Comparison of ENCODE assay signal across 15 cellular contexts in genomic region chr9:6439051-6439703, GRCh38. TPM values are rescaled to one million over a fixed set of nuclear protein-coding genes. Genes with fewer than 3 reads are reported as not detected.
A peak's percentile ranks its signal among the peaks of the same experiment; 100 is the strongest.
DNase-seq lines count a peak whose midpoint lies in the region; ATAC-seq and TF ChIP-seq lines count a peak whose summit lies in the region.
"Had no signal": no experiment of that assay in that cellular context is flagged by ENCODE, and none has a peak within 500 bp of the region (broad histone marks: within the 10 kb centered on the region; RNA-seq: fewer than 3 reads in every experiment).

No MANE protein-coding gene starts in this region.

- H3K27me3 ChIP-seq in gastroesophageal sphincter, result no peaks in the 10 kb centered on the region

- H3K36me3 ChIP-seq in gastroesophageal sphincter, result peaks cover 0 to 18% of the 10 kb centered on the region in 2 donors

- WGBS in gastroesophageal sphincter (ENCODE audit: low coverage in 1 of 2), 2 donors, result 64 to 80% methylated on average over 4 to 9 of the region's 9 CpGs

- peak overlapping the region; percentile 56 for H3K27ac Mint-ChIP-seq in activated CD8-positive, alpha-beta memory T cell treated with anti-CD3 and anti-CD28 coated beads, Interleukin-2, amount 10 ng/mL, durations not matched to agents 7 days and 5 days
- H3K27ac Mint-ChIP-seq in activated B cell treated with CpG ODN at 0.5 μM for 24 hours (peak overlapping the region; percentile 46), immature natural killer cell (peak overlapping the region; percentile 79 to 91 (median 88))
- H3K27ac Mint-ChIP-seq in stimulated activated naive B cell treated with anti-CD40 and anti-IgM and Interleukin-4, amounts not matched to agents 10 μg/mL and 1 μg/mL and 100 μg/mL, for 72 hours, result peak overlapping the region; percentile 31

- TF ChIP-seq POLR2A in gastroesophageal sphincter (IDR thresholded peaks at IDR 0.05), result no peak

- H3K27me3 Mint-ChIP-seq in activated CD8-positive, alpha-beta memory T cell treated with anti-CD3 and anti-CD28 coated beads, Interleukin-2, amount 10 ng/mL, durations not matched to agents 7 days and 5 days, result no peaks in the 10 kb centered on the region
- no peaks in the 10 kb centered on the region for H3K27me3 Mint-ChIP-seq in activated B cell treated with CpG ODN at 0.5 μM for 24 hours
- no peaks in the 10 kb centered on the region for H3K27me3 Mint-ChIP-seq in immature natural killer cell (ENCODE audit: low read depth in 3 of 3)
- no peaks in the 10 kb centered on the region for H3K27me3 Mint-ChIP-seq in stimulated activated naive B cell treated with anti-CD40 and anti-IgM and Interleukin-4, amounts not matched to agents 10 μg/mL and 1 μg/mL and 100 μg/mL, for 72 hours

- no peak for DNase-seq in activated CD8-positive, alpha-beta memory T cell treated with anti-CD3 and anti-CD28 coated beads, Interleukin-2, amount 10 ng/mL, durations not matched to agents 7 days and 5 days
- no peak for DNase-seq in activated CD8-positive, alpha-beta memory T cell treated with anti-CD3 and anti-CD28 coated beads, Interleukin-2, amount 50 U/mL, for 4 hours
- DNase-seq in activated B cell treated with CpG ODN at 0.5 μM for 24 hours (no peak), immature natural killer cell (peak; percentile 36 to 51 (median 49))
- DNase-seq in stimulated activated naive B cell treated with anti-CD40 and anti-IgM and Interleukin-4, amounts not matched to agents 10 μg/mL and 1 μg/mL and 100 μg/mL, for 72 hours, result no peak
- no peak for DNase-seq in stimulated activated CD8-positive, alpha-beta memory T cell treated with anti-CD3 and anti-CD28 coated beads, Interleukin-4, amount 100 ng/mL, for 48 hours
- DNase-seq: 8988T, C1 segment of cervical spinal cord, Calu3, Kasumi-1, NCI-H187 treated with DMSO at 0.1 percent for 48 hours, NCI-H446, NCI-H748 treated with DMSO at 0.1 percent for 48 hours had no signal

- POLR2A ChIA-PET in activated B cell treated with CpG ODN at 0.5 μM for 24 hours (lab: Charles Lee), result interaction anchor here (0.8 to 1.4 kb wide), 3 partner anchors 25 to 27 kb away, joined by 3 to 5 read pairs (median 4); partner anchors contain the start of gene UHRF2

- H3K36me3 Mint-ChIP-seq in activated CD8-positive, alpha-beta memory T cell treated with anti-CD3 and anti-CD28 coated beads, Interleukin-2, amount 10 ng/mL, durations not matched to agents 7 days and 5 days, result peaks cover 41% of the 10 kb centered on the region
- H3K36me3 Mint-ChIP-seq in activated B cell treated with CpG ODN at 0.5 μM for 24 hours (ENCODE audit: low read depth) (peaks cover 53% of the 10 kb centered on the region), immature natural killer cell (peaks cover 0 to 4% (median 0%) of the 10 kb centered on the region in 3 donors)
- H3K36me3 Mint-ChIP-seq in stimulated activated naive B cell treated with anti-CD40 and anti-IgM and Interleukin-4, amounts not matched to agents 10 μg/mL and 1 μg/mL and 100 μg/mL, for 72 hours, result peaks cover 15 to 30% of the 10 kb centered on the region in 2 donors

- H3K9me3 Mint-ChIP-seq in activated CD8-positive, alpha-beta memory T cell treated with anti-CD3 and anti-CD28 coated beads, Interleukin-2, amount 10 ng/mL, durations not matched to agents 7 days and 5 days (ENCODE audit: low read depth), result no peaks in the 10 kb centered on the region
- H3K9me3 Mint-ChIP-seq in activated B cell treated with CpG ODN at 0.5 μM for 24 hours, result no peaks in the 10 kb centered on the region
- H3K9me3 Mint-ChIP-seq in immature natural killer cell, result no peaks in the 10 kb centered on the region
- H3K9me3 Mint-ChIP-seq in stimulated activated naive B cell treated with anti-CD40 and anti-IgM and Interleukin-4, amounts not matched to agents 10 μg/mL and 1 μg/mL and 100 μg/mL, for 72 hours, result no peaks in the 10 kb centered on the region

- no peak overlapping the region for H3K27ac ChIP-seq in gastroesophageal sphincter

- H3K4me1 Mint-ChIP-seq in activated CD8-positive, alpha-beta memory T cell treated with anti-CD3 and anti-CD28 coated beads, Interleukin-2, amount 10 ng/mL, durations not matched to agents 7 days and 5 days, result peaks cover 37% of the 10 kb centered on the region
- peaks cover 70% of the 10 kb centered on the region for H3K4me1 Mint-ChIP-seq in activated B cell treated with CpG ODN at 0.5 μM for 24 hours
- peaks cover 57 to 77% of the 10 kb centered on the region in 2 donors for H3K4me1 Mint-ChIP-seq in immature natural killer cell
- H3K4me1 Mint-ChIP-seq in stimulated activated naive B cell treated with anti-CD40 and anti-IgM and Interleukin-4, amounts not matched to agents 10 μg/mL and 1 μg/mL and 100 μg/mL, for 72 hours, result peaks cover 19 to 62% of the 10 kb centered on the region in 2 donors

- no peak overlapping the region for H3K4me3 Mint-ChIP-seq in activated CD8-positive, alpha-beta memory T cell treated with anti-CD3 and anti-CD28 coated beads, Interleukin-2, amount 10 ng/mL, durations not matched to agents 7 days and 5 days
- H3K4me3 Mint-ChIP-seq in activated B cell treated with CpG ODN at 0.5 μM for 24 hours (no peak overlapping the region), immature natural killer cell (peak overlapping the region; percentile 63 to 87 (median 74))
- no peak overlapping the region for H3K4me3 Mint-ChIP-seq in stimulated activated naive B cell treated with anti-CD40 and anti-IgM and Interleukin-4, amounts not matched to agents 10 μg/mL and 1 μg/mL and 100 μg/mL, for 72 hours

- H3K4me1 ChIP-seq in gastroesophageal sphincter, result peaks cover 4 to 65% (median 22%) of the 10 kb centered on the region in 3 donors

- intact Hi-C loops in activated B cell treated with CpG ODN at 0.5 μM for 24 hours (cut with micrococcal nuclease), result no loop called here

- TF ChIP-seq CTCF in activated B cell treated with CpG ODN at 0.5 μM for 24 hours (IDR thresholded peaks at IDR 0.05) (no peak), gastroesophageal sphincter (IDR thresholded peaks at IDR 0.05) (no peak)

- H3K4me3 ChIP-seq in gastroesophageal sphincter, result no peak overlapping the region

- TF ChIP-seq EP300 in gastroesophageal sphincter (IDR thresholded peaks at IDR 0.05), result no peak

- no peaks in the 10 kb centered on the region for H3K9me3 ChIP-seq in gastroesophageal sphincter

- ATAC-seq in activated CD8-positive, alpha-beta memory T cell treated with anti-CD3 and anti-CD28 coated beads, Interleukin-2, amount 10 ng/mL, durations not matched to agents 7 days and 5 days, result peak; percentile 53
- ATAC-seq in activated B cell treated with CpG ODN at 0.5 μM for 24 hours (ENCODE audit: low read depth) (no peak), GM18870 (IDR thresholded peaks at IDR 0.05; ENCODE audit: unreplicated experiment) (no peak), gastroesophageal sphincter (no peak)
- no peak for ATAC-seq in stimulated activated naive B cell treated with anti-CD40 and anti-IgM and Interleukin-4, amounts not matched to agents 10 μg/mL and 1 μg/mL and 100 μg/mL, for 72 hours (replicated peaks)

- CTCF ChIA-PET in activated CD8-positive, alpha-beta memory T cell treated with anti-CD3 and anti-CD28 coated beads, Interleukin-2, amount 10 ng/mL, durations not matched to agents 7 days and 5 days (lab: Charles Lee), result interaction anchor here (1.0 kb wide), 1 partner anchor 10 kb away, joined by 3 read pairs; no protein-coding TSS in a partner anchor
- CTCF ChIA-PET in activated B cell treated with CpG ODN at 0.5 μM for 24 hours (lab: Charles Lee), result no interaction called here

RNA-seq across cellular contexts. Expression of gene UHRF2, which starts 26.2 kb away (rescaled TPM):
- total RNA-seq in activated CD8-positive, alpha-beta memory T cell treated with anti-CD3 and anti-CD28 coated beads, Interleukin-2, amount 10 ng/mL, durations not matched to agents 7 days and 5 days, result 10 to 100 TPM; 68.0 to 86.4 TPM
- total RNA-seq in activated B cell treated with CpG ODN at 0.5 μM for 24 hours, result 81.1 and 114 TPM in 2 replicates
- polyA plus RNA-seq in immature natural killer cell, result 10 to 100 TPM; 10.8 to 15.9 (median 11.6) TPM
- total RNA-seq in gastroesophageal sphincter, result 10 to 100 TPM; 34.1 to 56.3 (median 46.6) TPM

Comparison
In these comparisons a context has a peak if more than half of its experiments do, and no peak if none do; other contexts are left out.
1. DNase-seq: peak in immature natural killer cell (3 of 3); none in activated CD8-positive, alpha-beta memory T cell treated with anti-CD3 and anti-CD28 coated beads, Interleukin-2, amount 10 ng/mL, durations not matched to agents 7 days and 5 days (single experiment), activated CD8-positive, alpha-beta memory T cell treated with anti-CD3 and anti-CD28 coated beads, Interleukin-2, amount 50 U/mL, for 4 hours (single experiment), activated B cell treated with CpG ODN at 0.5 μM for 24 hours (single experiment), stimulated activated naive B cell treated with anti-CD40 and anti-IgM and Interleukin-4, amounts not matched to agents 10 μg/mL and 1 μg/mL and 100 μg/mL, for 72 hours (single experiment) and stimulated activated CD8-positive, alpha-beta memory T cell treated with anti-CD3 and anti-CD28 coated beads, Interleukin-4, amount 100 ng/mL, for 48 hours (single experiment).
2. H3K27ac Mint-ChIP-seq: peak in every context shown above with its lines; median percentile 88 in immature natural killer cell; 56 in activated CD8-positive, alpha-beta memory T cell treated with anti-CD3 and anti-CD28 coated beads, Interleukin-2, amount 10 ng/mL, durations not matched to agents 7 days and 5 days; 46 in activated B cell treated with CpG ODN at 0.5 μM for 24 hours; 31 in stimulated activated naive B cell treated with anti-CD40 and anti-IgM and Interleukin-4, amounts not matched to agents 10 μg/mL and 1 μg/mL and 100 μg/mL, for 72 hours.
3. H3K4me3 Mint-ChIP-seq: peak in immature natural killer cell (5 of 5); none in activated CD8-positive, alpha-beta memory T cell treated with anti-CD3 and anti-CD28 coated beads, Interleukin-2, amount 10 ng/mL, durations not matched to agents 7 days and 5 days (single experiment), activated B cell treated with CpG ODN at 0.5 μM for 24 hours (single experiment) and stimulated activated naive B cell treated with anti-CD40 and anti-IgM and Interleukin-4, amounts not matched to agents 10 μg/mL and 1 μg/mL and 100 μg/mL, for 72 hours (0 of 2).